1 cellular context compared by ENCODE assay signal in the genomic region with DNA sequence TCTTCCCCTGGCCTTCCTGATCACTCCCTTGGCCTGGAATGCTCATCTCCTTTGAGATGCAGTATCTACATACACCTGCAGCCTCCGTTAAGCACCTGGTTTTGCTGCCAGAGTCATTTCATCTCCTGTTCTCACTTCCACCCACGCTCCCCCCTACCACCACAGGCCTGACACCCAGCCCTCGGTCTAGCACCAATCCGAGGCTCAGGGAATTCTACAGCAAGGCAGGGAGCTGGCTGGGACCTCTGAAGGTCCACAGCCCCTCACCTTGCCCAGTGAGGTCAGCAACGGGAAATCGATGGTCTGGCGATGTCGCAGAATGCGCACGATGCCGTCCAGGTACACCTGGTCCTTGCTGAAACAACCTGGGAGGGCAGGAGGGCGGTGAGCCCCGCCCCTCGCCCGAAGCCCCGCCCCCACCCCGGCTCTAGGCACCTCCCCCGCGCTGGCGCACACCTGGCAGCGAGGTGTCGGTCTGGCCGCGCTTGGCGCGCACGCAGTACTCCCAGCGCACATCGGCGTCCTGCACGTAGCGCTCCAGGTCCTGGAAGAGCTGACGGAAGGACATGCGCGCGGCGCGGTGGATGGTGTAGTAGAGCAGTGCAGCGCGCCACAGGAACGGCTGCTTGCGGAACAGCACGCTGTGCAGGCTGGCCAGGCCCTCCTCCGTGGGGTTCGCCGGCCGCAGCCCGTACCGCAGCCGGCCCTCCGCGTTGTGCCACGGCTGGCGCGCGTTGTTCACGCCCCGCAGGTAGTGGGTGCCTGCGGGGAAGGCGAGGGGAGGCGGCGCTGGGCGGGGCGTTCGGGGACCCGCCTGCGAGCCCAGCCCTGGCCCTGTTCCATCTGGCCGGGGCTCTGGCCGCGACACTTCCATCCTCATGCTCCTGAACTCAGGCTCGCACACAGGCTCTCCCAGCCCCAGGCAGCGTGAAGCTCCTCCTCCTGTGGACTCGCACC.
TF ChIP-seq lines count a peak whose summit lies in the region.

No MANE protein-coding gene starts in this region.

TF ChIP-seq in IMR-90, 13 proteins besides CTCF, POLR2A, EP300 and RAD21:
- TF ChIP-seq RFX5 (IDR thresholded peaks at IDR 0.05; ENCODE audit: low read depth, low read length), result no peak
- 0 out of 2 replicates have a peak, but pooled peaks have one; percentile 27 for TF ChIP-seq MXI1 (IDR thresholded peaks at IDR 0.05; ENCODE audit: borderline replicate concordance, low read depth, low read length)
